ENCODE assay signal across 8 cellular contexts in the genomic region with DNA sequence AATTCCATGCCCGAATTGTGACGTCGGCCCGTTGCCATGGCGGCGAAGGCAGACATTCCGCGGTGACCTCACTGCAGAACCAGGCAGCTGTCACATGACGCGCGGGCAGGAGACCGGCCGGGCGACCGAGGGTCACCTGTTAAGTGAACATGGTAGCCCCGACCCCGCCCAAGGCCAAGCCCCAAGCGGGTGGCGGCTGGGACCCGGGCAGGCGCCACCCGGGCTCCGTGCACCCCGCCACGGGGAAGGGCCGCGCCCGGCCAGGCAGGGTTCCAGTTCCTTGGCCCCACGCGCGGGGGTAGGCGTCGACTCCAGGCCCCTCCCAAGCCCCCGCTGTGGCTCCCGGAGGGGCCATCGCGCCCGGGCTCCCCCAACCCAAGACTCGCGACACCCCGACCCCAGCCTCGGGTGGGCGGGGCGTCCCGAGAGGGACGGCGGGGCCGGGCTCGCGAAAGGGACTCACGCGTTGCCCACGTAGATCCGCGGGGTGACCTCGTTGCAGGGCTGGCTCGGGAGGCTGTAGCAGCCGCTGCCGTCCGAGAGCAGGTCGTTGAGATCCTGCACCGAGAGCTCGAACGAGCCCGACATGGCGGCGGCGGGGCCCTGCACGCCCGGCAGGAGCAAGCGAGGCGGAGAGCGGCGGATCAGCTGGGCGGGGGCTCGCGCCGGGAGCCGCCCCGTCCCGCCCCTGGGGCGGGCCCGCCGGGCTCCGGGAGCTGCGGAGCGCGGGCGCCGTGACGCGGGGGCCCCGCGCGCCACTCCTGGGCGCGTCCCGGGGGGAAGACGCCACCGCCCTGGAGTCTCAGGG. TPM values are rescaled to one million over a fixed set of nuclear protein-coding genes. Genes with fewer than 3 reads are reported as not detected.
DNase-seq lines count a peak whose midpoint lies in the region; ATAC-seq and TF ChIP-seq lines count a peak whose summit lies in the region.

A gene (minus strand): TSS at position 641 of the 808 bp plus-strand sequence. CDS start 53 bp downstream, at position 588.

- peaks cover 0 to 53% (median 21%) of the 10 kb centered on the region in 4 donors for H3K4me1 ChIP-seq in right lobe of liver

- no peaks in the 10 kb centered on the region for H3K27me3 ChIP-seq in right lobe of liver

- peaks cover 10% of the 10 kb centered on the region for H3K4me1 Mint-ChIP-seq in activated CD8-positive, alpha-beta T cell treated with anti-CD3 and anti-CD28 coated beads for 36 hours (ENCODE audit: low read depth)

- DNase-seq in AG04449 (ENCODE audit: low read depth, low spot score) (peak; percentile 40), NCI-H524 treated with DMSO at 0.1 percent for 48 hours (lab: John Stamatoyannopoulos, UW) (peak; percentile 7), ecto neural progenitor cell (ENCODE audit: low spot score) (peak; percentile 97), right lobe of liver (peak; percentile 98 to 99 (median 99))
- peak; percentile 72 for DNase-seq in activated CD8-positive, alpha-beta T cell treated with anti-CD3 and anti-CD28 coated beads for 36 hours
- peak; percentile 58 to 74 for DNase-seq in stimulated activated CD4-positive, alpha-beta T cell treated with anti-CD3 and anti-CD28 coated beads, Interleukin-2, amount 100 ng/mL, for 48 hours

- intact Hi-C loops in activated CD8-positive, alpha-beta T cell treated with anti-CD3 and anti-CD28 coated beads for 36 hours (cut with micrococcal nuclease) = no loop called here
- intact Hi-C loops in right lobe of liver (cut with DNase I) = no loop called here

- H3K4me3 Mint-ChIP-seq in activated CD8-positive, alpha-beta T cell treated with anti-CD3 and anti-CD28 coated beads for 36 hours = peak within 1 kb of the TSS; percentile 79

- peaks cover 6% of the 10 kb centered on the region for H3K36me3 Mint-ChIP-seq in activated CD8-positive, alpha-beta T cell treated with anti-CD3 and anti-CD28 coated beads for 36 hours (ENCODE audit: low read depth)

- no peaks in the 10 kb centered on the region for H3K9me3 Mint-ChIP-seq in activated CD8-positive, alpha-beta T cell treated with anti-CD3 and anti-CD28 coated beads for 36 hours

- CTCF ChIA-PET in AG04449 (lab: Yijun Ruan, JAX) = interaction anchor here (0.9 to 5.1 kb wide), 6 partner anchors 9 to 84 kb away, joined by 4 to 55 read pairs (median 6); no protein-coding TSS in a partner anchor
- CTCF ChIA-PET in activated CD8-positive, alpha-beta T cell treated with anti-CD3 and anti-CD28 coated beads for 36 hours (lab: Charles Lee) = interaction anchor here (0.9 to 1.6 kb wide), 4 partner anchors 12 to 105 kb away, joined by 3 to 9 read pairs (median 4); no protein-coding TSS in a partner anchor

- POLR2A ChIA-PET in AG04449 (lab: Yijun Ruan, JAX) = interaction anchor here (0.6 to 0.7 kb wide), 3 partner anchors 11 to 265 kb away, joined by 3 read pairs; no protein-coding TSS in a partner anchor
- POLR2A ChIA-PET in activated CD8-positive, alpha-beta T cell treated with anti-CD3 and anti-CD28 coated beads for 36 hours (lab: Charles Lee) = interaction anchor here (0.6 kb wide), 1 partner anchor 47 kb away, joined by 3 read pairs; no protein-coding TSS in a partner anchor

- H3K4me3 ChIP-seq in AG04449 (ENCODE audit: low read depth, low read length) = peak within 1 kb of the TSS; percentile 95
- H3K4me3 ChIP-seq in right lobe of liver = peak within 1 kb of the TSS; percentile 95 to 99 (median 98)

- H3K27me3 Mint-ChIP-seq in activated CD8-positive, alpha-beta T cell treated with anti-CD3 and anti-CD28 coated beads for 36 hours = peaks cover 27% of the 10 kb centered on the region

- ATAC-seq in GM18868 (IDR thresholded peaks at IDR 0.05; ENCODE audit: unreplicated experiment) (peak; percentile 87), HG03196 (IDR thresholded peaks at IDR 0.05; ENCODE audit: unreplicated experiment) (peak; percentile 66), right lobe of liver (peak; percentile 86 to 92 (median 90))
- ATAC-seq in activated CD8-positive, alpha-beta T cell treated with anti-CD3 and anti-CD28 coated beads for 36 hours = peak; percentile 97

- H3K27ac Mint-ChIP-seq in activated CD8-positive, alpha-beta T cell treated with anti-CD3 and anti-CD28 coated beads for 36 hours = peak within 1 kb of the TSS; percentile 78

- WGBS in right lobe of liver (ENCODE audit: insufficient coverage, low coverage, low lambda C conversion rate, missing lambda C conversion rate) = 3% methylated on average over 8 of the region's 100 CpGs

- H3K9me3 ChIP-seq in right lobe of liver = no peaks in the 10 kb centered on the region

- H3K27ac ChIP-seq in right lobe of liver = peak within 1 kb of the TSS; percentile 100

- peak; percentile 97 for TF ChIP-seq POLR2A in right lobe of liver (IDR thresholded peaks at IDR 0.05)

- peaks cover 0 to 14% (median 6%) of the 10 kb centered on the region in 4 donors for H3K36me3 ChIP-seq in right lobe of liver

- no peak for TF ChIP-seq CTCF in AG04449 (IDR thresholded peaks at IDR 0.05; ENCODE audit: insufficient read depth, low read length, missing control alignments)
- TF ChIP-seq CTCF in activated CD8-positive, alpha-beta T cell treated with anti-CD3 and anti-CD28 coated beads for 36 hours (IDR thresholded peaks at IDR 0.05) = no peak
- TF ChIP-seq CTCF in right lobe of liver (IDR thresholded peaks at IDR 0.05) = no peak

RNA-seq across cellular contexts. Expression of the gene that starts here (rescaled TPM):
- 10 to 100 TPM; 24.7 to 26.3 TPM for total RNA-seq in activated CD8-positive, alpha-beta T cell treated with anti-CD3 and anti-CD28 coated beads for 36 hours
- 10 to 100 TPM; 75.1 to 97.2 (median 87.7) TPM for total RNA-seq in right lobe of liver

Comparison
In these comparisons a context has a peak if more than half of its experiments do, and no peak if none do; other contexts are left out.
1. Peak in every context shown above with its lines: DNase-seq, ATAC-seq, H3K4me3 ChIP-seq and H3K27ac ChIP-seq.
2. DNase-seq: peak in every context shown above with its lines; median percentile 99 in right lobe of liver; 97 in ecto neural progenitor cell; 72 in activated CD8-positive, alpha-beta T cell treated with anti-CD3 and anti-CD28 coated beads for 36 hours; 66 in stimulated activated CD4-positive, alpha-beta T cell treated with anti-CD3 and anti-CD28 coated beads, Interleukin-2, amount 100 ng/mL, for 48 hours; 40 in AG04449; 7 in NCI-H524 treated with DMSO at 0.1 percent for 48 hours.